8 cellular contexts compared by ENCODE assay signal in the genomic region with DNA sequence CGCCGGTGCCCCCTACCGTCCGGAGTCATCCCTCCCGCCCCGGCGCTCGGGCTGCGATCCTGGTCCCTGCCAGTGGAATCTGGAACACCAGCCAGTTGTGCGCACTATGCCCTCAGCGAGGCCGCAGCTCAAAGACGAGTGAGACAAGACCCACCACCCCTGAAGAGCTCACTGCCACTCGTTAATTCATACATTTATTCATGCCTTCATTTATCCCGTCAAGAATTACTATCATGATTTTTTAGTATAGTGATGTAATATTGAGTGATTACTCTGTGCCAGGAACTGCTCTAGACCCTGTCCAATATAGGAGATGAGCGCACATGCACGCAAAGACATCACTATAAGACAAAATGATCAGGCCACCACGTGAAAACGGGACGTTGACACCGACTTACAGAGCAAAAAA. TPM values are rescaled to one million over a fixed set of nuclear protein-coding genes. Genes with fewer than 3 reads are reported as not detected.
DNase-seq lines count a peak whose midpoint lies in the region; ATAC-seq and TF ChIP-seq lines count a peak whose summit lies in the region.

No MANE protein-coding gene starts in this region.

- ATAC-seq in HG03175 (IDR thresholded peaks at IDR 0.05; ENCODE audit: unreplicated experiment) = peak; percentile 7
- ATAC-seq in GM18520 (IDR thresholded peaks at IDR 0.05; ENCODE audit: unreplicated experiment) = no peak

- no peak for TF ChIP-seq POLR2A in prostate gland (IDR thresholded peaks at IDR 0.05)

- intact Hi-C loops in prostate gland (cut with DNase I) = no loop called here

- H3K4me1 ChIP-seq in cardiac muscle cell (ENCODE audit: low read depth) (peaks cover 13% of the 10 kb centered on the region), prostate gland (replicated peaks) (no peaks in the 10 kb centered on the region)

- peak overlapping the region; percentile 98 for H3K4me3 ChIP-seq in GM12865 (ENCODE audit: low read depth, low read length)
- peak overlapping the region; percentile 66 for H3K4me3 ChIP-seq in cardiac muscle cell
- peak overlapping the region; percentile 69 to 87 for H3K4me3 ChIP-seq in prostate gland

- H3K9me3 ChIP-seq in cardiac muscle cell (ENCODE audit: low read depth) (no peaks in the 10 kb centered on the region), prostate gland (no peaks in the 10 kb centered on the region)

- TF ChIP-seq CTCF in GM12865 (IDR thresholded peaks at IDR 0.05; ENCODE audit: insufficient read depth, low read depth, low read length, missing control alignments) (peak; percentile 94), cardiac muscle cell (IDR thresholded peaks at IDR 0.05; ENCODE audit: low read depth, low read length) (peak; percentile 90), prostate gland (IDR thresholded peaks at IDR 0.05) (peak in 2 of 4 experiments; percentile 76 to 84)

- H3K36me3 ChIP-seq in cardiac muscle cell = no peaks in the 10 kb centered on the region
- no peaks in the 10 kb centered on the region for H3K36me3 ChIP-seq in prostate gland

- DNase-seq in A172 (ENCODE audit: low spot score) = peak; percentile 72
- DNase-seq in GM12865 (ENCODE audit: low read depth) = no peak
- DNase-seq in activated T-helper 9 cell treated with anti-CD3 and anti-CD28 coated beads, Interleukin-2, amount 50 U/mL, for 16 hours (ENCODE audit: low read depth) = peak; percentile 78
- DNase-seq in cardiac muscle cell (ENCODE audit: low read depth in 1 of 2, low spot score in 1 of 2) = peak in 1 of 2 donors; percentile 91
- DNase-seq in prostate gland (ENCODE audit: low spot score) = no peak
- DNase-seq in middle frontal gyrus (ENCODE audit: extremely low spot score, low spot score) = no peak

- H3K27ac ChIP-seq in cardiac muscle cell (no peak overlapping the region), prostate gland (peak overlapping the region; percentile 93 to 99)

- 13% methylated on average over 19 of the region's 21 CpGs for WGBS in prostate gland

- H3K27me3 ChIP-seq in cardiac muscle cell (peaks cover 22% of the 10 kb centered on the region), prostate gland (replicated peaks; ENCODE audit: insufficient read depth) (no peaks in the 10 kb centered on the region)

RNA-seq across cellular contexts. Expression of a gene that starts 0.3 kb away (rescaled TPM):
- total RNA-seq in A172 (2014; rRNA removed; shearing (Covaris generic)) = 78.4 and 79.7 TPM in 2 replicates
- total RNA-seq in cardiac muscle cell = 97.6 and 126 TPM in 2 replicates
- 127 and 130 TPM in 2 replicates for polyA plus RNA-seq in cardiac muscle cell
- 100 to 1,000 TPM in 1 of 2 donors, 10 to 100 TPM in 1; 54.0 to 168 TPM for total RNA-seq in prostate gland

Comparison
In these comparisons a context has a peak if more than half of its experiments do, and no peak if none do; other contexts are left out.
1. DNase-seq: peak in A172 (single experiment) and activated T-helper 9 cell treated with anti-CD3 and anti-CD28 coated beads, Interleukin-2, amount 50 U/mL, for 16 hours (single experiment); none in GM12865 (single experiment), prostate gland (single experiment) and middle frontal gyrus (single experiment).
2. Peak in every context shown above with its lines, with median percentiles within 50 percentile points of each other: H3K4me3 ChIP-seq.